Comparison of ENCODE assay signal across 12 cellular contexts in the genomic region with DNA sequence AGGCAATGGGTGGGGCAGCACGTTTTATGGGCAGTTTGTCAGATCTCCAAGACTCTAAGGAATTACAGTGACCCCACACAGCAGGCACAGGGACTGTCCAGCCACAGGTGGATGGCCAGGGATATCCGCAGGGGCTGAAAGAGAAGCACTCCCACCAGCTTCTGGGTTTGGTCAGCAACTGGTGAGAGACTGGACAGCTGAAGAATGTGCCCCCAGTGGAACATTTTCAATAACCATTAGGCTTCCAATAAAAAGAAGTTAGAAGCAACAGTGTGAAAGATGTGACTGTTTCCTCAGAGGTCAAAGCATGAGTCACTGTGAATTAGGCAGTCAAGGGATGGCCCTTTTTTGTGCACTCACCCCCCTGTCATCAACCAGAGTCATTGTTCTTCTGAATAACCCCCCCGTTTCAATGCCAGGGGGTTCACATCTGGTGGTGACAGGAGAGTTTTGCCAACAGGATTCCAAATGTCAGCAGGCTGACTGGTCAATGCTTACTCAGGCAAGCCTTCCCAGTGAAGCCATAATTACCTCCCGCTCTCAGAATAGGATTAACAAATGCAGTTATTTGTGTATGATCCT.
A peak's percentile ranks its signal among the peaks of the same experiment; 100 is the strongest.
DNase-seq lines count a peak whose midpoint lies in the region; ATAC-seq and TF ChIP-seq lines count a peak whose summit lies in the region.
"Had no signal": no experiment of that assay in that cellular context is flagged by ENCODE, and none has a peak within 500 bp of the region (broad histone marks: within the 10 kb centered on the region; RNA-seq: fewer than 3 reads in every experiment).

No MANE protein-coding gene starts in this region.

- H3K4me1 Mint-ChIP-seq in activated T-helper 17 cell treated with anti-CD3 and anti-CD28 coated beads, Interleukin-2, amount 50 U/mL, for 72 hours, result no peaks in the 10 kb centered on the region

- WGBS in SK-N-SH (ENCODE audit: low lambda C conversion rate), result 48% methylated on average over 4 of the region's 4 CpGs

- H4K20me1 ChIP-seq in SK-N-SH (ENCODE audit: insufficient read depth), result no peaks in the 10 kb centered on the region

- peak; percentile 10 for DNase-seq in SK-N-SH
- peak; percentile 26 for DNase-seq in glomerular visceral epithelial cell (ENCODE audit: extremely low spot score)
- DNase-seq in superior temporal gyrus (ENCODE audit: extremely low spot score), result peak; percentile 88
- DNase-seq in WERI-Rb-1, result no peak
- DNase-seq in effector CD8-positive, alpha-beta T cell (lab: John Stamatoyannopoulos, UW), result no peak
- DNase-seq: KBM-7, lower lobe of right lung, NCI-H526 treated with DMSO at 0.1 percent for 48 hours, small intestine had no signal

- H3K27ac Mint-ChIP-seq in activated T-helper 17 cell treated with anti-CD3 and anti-CD28 coated beads, Interleukin-2, amount 50 U/mL, for 72 hours, result no peak overlapping the region

- no peaks in the 10 kb centered on the region for H3K36me3 ChIP-seq in SK-N-SH (replicated peaks in 1 of 2; ENCODE audit: control insufficient read depth in 1 of 2, insufficient read depth in 2 of 2, low read length in 1 of 2)
- H3K36me3 ChIP-seq in WERI-Rb-1, result no peaks in the 10 kb centered on the region
- H3K36me3 ChIP-seq: lower lobe of right lung had no signal

- no peaks in the 10 kb centered on the region for H3F3A ChIP-seq in SK-N-SH (replicated peaks; ENCODE audit: insufficient read depth)

- no peak overlapping the region for H3K4me3 ChIP-seq in SK-N-SH (ENCODE audit: low read depth in 2 of 2, low read length in 1 of 2)
- no peak overlapping the region for H3K4me3 ChIP-seq in WERI-Rb-1 (ENCODE audit: low read depth, low read length)
- H3K4me3 ChIP-seq: lower lobe of right lung had no signal

- no peak for ATAC-seq in SK-N-SH treated with all-trans-retinoic acid at 6 μM for 48 hours
- peak; percentile 40 for ATAC-seq in activated T-helper 17 cell treated with anti-CD3 and anti-CD28 coated beads, Interleukin-2, amount 50 U/mL, for 72 hours (replicated peaks)
- no peak for ATAC-seq in GM21423 (IDR thresholded peaks at IDR 0.05; ENCODE audit: unreplicated experiment)
- ATAC-seq: lower lobe of right lung had no signal

- peak in 1 of 2 experiments; percentile 15; a peak in 1 of 4 replicates for TF ChIP-seq EP300 in SK-N-SH (IDR thresholded peaks at IDR 0.05; ENCODE audit: borderline replicate concordance in 1 of 2, low read depth in 1 of 2, low read length in 1 of 2)

- no peak overlapping the region for H3K9ac ChIP-seq in SK-N-SH

- no peaks in the 10 kb centered on the region for H3K79me2 ChIP-seq in SK-N-SH (ENCODE audit: insufficient read depth)

- no peak overlapping the region for H3K4me3 Mint-ChIP-seq in activated T-helper 17 cell treated with anti-CD3 and anti-CD28 coated beads, Interleukin-2, amount 50 U/mL, for 72 hours

- H3K9me3 ChIP-seq in SK-N-SH (no peaks in the 10 kb centered on the region), WERI-Rb-1 (ENCODE audit: severe bottlenecking) (no peaks in the 10 kb centered on the region)
- H3K9me3 ChIP-seq: lower lobe of right lung had no signal

- H3K9me3 Mint-ChIP-seq in activated T-helper 17 cell treated with anti-CD3 and anti-CD28 coated beads, Interleukin-2, amount 50 U/mL, for 72 hours, result no peaks in the 10 kb centered on the region

- H3K27me3 ChIP-seq in SK-N-SH (ENCODE audit: insufficient read depth), result no peaks in the 10 kb centered on the region
- H3K27me3 ChIP-seq in WERI-Rb-1 (ENCODE audit: insufficient read depth, low read depth, severe bottlenecking), result no peaks in the 10 kb centered on the region

- CTCF ChIA-PET in SK-N-SH (lab: Yijun Ruan, JAX), result no interaction called here

- no peak overlapping the region for H2AFZ ChIP-seq in SK-N-SH (ENCODE audit: low read depth)

- TF ChIP-seq CTCF in SK-N-SH (IDR thresholded peaks at IDR 0.05) (no peak), WERI-Rb-1 (IDR thresholded peaks at IDR 0.05; ENCODE audit: low read depth, low read length) (no peak)

- no peak overlapping the region; the same call in 1 of the 2 replicates for H3K4me2 ChIP-seq in SK-N-SH

- POLR2A ChIA-PET in SK-N-SH (lab: Yijun Ruan, JAX), result no interaction called here

- H3K27ac ChIP-seq in SK-N-SH (ENCODE audit: low read depth in 2 of 2, low read length in 1 of 2), result peak overlapping the region in 1 of 2 experiments; percentile 35; a peak in 1 of 4 replicates
- H3K27ac ChIP-seq in WERI-Rb-1, result no peak overlapping the region
- H3K27ac ChIP-seq: lower lobe of right lung had no signal

- no peaks in the 10 kb centered on the region for H3K36me3 Mint-ChIP-seq in activated T-helper 17 cell treated with anti-CD3 and anti-CD28 coated beads, Interleukin-2, amount 50 U/mL, for 72 hours (ENCODE audit: low read depth)

- H3K4me1 ChIP-seq in SK-N-SH (ENCODE audit: control insufficient read depth in 1 of 2, insufficient read depth in 2 of 2, low read depth in 1 of 2, low read length in 1 of 2), result peaks cover 4 to 5% of the 10 kb centered on the region in 2 experiments; a peak in 1 of 4 replicates
- H3K4me1 ChIP-seq: lower lobe of right lung had no signal

- no peaks in the 10 kb centered on the region for H3K27me3 Mint-ChIP-seq in activated T-helper 17 cell treated with anti-CD3 and anti-CD28 coated beads, Interleukin-2, amount 50 U/mL, for 72 hours

- no peak for TF ChIP-seq RAD21 in SK-N-SH (IDR thresholded peaks at IDR 0.05; ENCODE audit: low read length)

- no peaks in the 10 kb centered on the region for H3K9me2 ChIP-seq in SK-N-SH

TF ChIP-seq in SK-N-SH, 30 proteins besides CTCF, POLR2A, EP300 and RAD21 (continues in another document):
- TF ChIP-seq, protein P1, sequence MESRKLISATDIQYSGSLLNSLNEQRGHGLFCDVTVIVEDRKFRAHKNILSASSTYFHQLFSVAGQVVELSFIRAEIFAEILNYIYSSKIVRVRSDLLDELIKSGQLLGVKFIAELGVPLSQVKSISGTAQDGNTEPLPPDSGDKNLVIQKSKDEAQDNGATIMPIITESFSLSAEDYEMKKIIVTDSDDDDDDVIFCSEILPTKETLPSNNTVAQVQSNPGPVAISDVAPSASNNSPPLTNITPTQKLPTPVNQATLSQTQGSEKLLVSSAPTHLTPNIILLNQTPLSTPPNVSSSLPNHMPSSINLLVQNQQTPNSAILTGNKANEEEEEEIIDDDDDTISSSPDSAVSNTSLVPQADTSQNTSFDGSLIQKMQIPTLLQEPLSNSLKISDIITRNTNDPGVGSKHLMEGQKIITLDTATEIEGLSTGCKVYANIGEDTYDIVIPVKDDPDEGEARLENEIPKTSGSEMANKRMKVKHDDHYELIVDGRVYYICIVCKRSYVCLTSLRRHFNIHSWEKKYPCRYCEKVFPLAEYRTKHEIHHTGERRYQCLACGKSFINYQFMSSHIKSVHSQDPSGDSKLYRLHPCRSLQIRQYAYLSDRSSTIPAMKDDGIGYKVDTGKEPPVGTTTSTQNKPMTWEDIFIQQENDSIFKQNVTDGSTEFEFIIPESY (IDR thresholded peaks at IDR 0.05; ENCODE audit: borderline replicate concordance, low read depth), result no peak
- TF ChIP-seq YY1 (IDR thresholded peaks at IDR 0.05; ENCODE audit: low read depth), result no peak
- no peak for TF ChIP-seq EZH2phosphoT487 (IDR thresholded peaks at IDR 0.05; ENCODE audit: borderline replicate concordance, low read depth)

TF ChIP-seq in SK-N-SH treated with all-trans-retinoic acid at 6 μM for 48 hours, 23 proteins besides CTCF, POLR2A, EP300 and RAD21 (continues in another document):
- TF ChIP-seq ZC3H10 (CRISPR knock-in tag; IDR thresholded peaks at IDR 0.05) (no peak), ZNF70 (CRISPR knock-in tag; IDR thresholded peaks at IDR 0.05) (no peak), ISL1 (CRISPR knock-in tag; IDR thresholded peaks at IDR 0.05) (no peak), ZFP30 (CRISPR knock-in tag; IDR thresholded peaks at IDR 0.05) (no peak), BACH2 (CRISPR knock-in tag; IDR thresholded peaks at IDR 0.05; ENCODE audit: borderline replicate concordance) (no peak), ZNF8 (CRISPR knock-in tag; IDR thresholded peaks at IDR 0.05) (no peak), CSDC2 (CRISPR knock-in tag; IDR thresholded peaks at IDR 0.05) (no peak), PPARA (CRISPR knock-in tag; IDR thresholded peaks at IDR 0.05; ENCODE audit: borderline replicate concordance) (no peak), TCF4 (CRISPR knock-in tag; IDR thresholded peaks at IDR 0.05; ENCODE audit: borderline replicate concordance) (no peak), SNAI2 (CRISPR knock-in tag; IDR thresholded peaks at IDR 0.05) (no peak)
- TF ChIP-seq, protein P2, sequence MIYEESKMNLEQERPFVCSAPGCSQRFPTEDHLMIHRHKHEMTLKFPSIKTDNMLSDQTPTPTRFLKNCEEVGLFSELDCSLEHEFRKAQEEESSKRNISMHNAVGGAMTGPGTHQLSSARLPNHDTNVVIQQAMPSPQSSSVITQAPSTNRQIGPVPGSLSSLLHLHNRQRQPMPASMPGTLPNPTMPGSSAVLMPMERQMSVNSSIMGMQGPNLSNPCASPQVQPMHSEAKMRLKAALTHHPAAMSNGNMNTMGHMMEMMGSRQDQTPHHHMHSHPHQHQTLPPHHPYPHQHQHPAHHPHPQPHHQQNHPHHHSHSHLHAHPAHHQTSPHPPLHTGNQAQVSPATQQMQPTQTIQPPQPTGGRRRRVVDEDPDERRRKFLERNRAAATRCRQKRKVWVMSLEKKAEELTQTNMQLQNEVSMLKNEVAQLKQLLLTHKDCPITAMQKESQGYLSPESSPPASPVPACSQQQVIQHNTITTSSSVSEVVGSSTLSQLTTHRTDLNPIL (CRISPR knock-in tag; IDR thresholded peaks at IDR 0.05; ENCODE audit: low read depth), result no peak
- TF ChIP-seq, protein P3, sequence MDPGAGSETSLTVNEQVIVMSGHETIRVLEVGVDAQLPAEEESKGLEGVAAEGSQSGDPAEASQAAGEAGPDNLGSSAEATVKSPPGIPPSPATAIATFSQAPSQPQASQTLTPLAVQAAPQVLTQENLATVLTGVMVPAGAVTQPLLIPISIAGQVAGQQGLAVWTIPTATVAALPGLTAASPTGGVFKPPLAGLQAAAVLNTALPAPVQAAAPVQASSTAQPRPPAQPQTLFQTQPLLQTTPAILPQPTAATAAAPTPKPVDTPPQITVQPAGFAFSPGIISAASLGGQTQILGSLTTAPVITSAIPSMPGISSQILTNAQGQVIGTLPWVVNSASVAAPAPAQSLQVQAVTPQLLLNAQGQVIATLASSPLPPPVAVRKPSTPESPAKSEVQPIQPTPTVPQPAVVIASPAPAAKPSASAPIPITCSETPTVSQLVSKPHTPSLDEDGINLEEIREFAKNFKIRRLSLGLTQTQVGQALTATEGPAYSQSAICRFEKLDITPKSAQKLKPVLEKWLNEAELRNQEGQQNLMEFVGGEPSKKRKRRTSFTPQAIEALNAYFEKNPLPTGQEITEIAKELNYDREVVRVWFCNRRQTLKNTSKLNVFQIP (CRISPR knock-in tag; IDR thresholded peaks at IDR 0.05; ENCODE audit: borderline replicate concordance, low read depth), result no peak

Comparison
In these comparisons a context has a peak if more than half of its experiments do, and no peak if none do; other contexts are left out.
1. DNase-seq: peak in SK-N-SH (single experiment), glomerular visceral epithelial cell (single experiment) and superior temporal gyrus (single experiment); none in WERI-Rb-1 (single experiment) and effector CD8-positive, alpha-beta T cell (single experiment).